In the genomic region with DNA sequence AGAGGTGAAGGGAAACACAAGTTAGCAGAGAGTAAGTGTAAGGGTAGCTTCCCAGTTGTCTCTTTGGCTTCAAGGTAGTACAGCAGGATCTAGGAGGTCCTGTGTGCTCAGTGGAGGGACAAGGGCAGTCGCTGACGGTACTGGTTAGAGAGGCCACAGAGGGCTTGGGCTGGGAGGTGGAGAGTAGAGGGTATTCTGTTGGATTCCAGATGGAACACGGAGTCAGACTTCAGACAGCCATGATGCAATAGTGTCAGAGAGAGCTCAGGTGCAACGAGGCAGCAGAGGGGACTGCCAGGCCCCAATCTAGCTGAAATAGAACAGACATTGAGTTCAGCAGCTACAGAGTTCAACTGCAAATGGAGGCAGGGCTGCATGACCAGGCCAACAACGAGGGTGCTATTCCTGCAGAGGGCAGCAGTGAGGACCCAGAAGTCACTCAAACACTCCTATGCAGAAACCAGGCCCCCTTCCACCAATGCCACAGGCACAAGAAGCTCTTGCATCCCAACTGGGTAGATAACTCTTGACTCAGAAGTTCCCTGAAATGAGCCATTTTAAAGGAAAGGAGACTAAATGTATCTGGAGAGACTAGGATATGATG, we compare ENCODE assay signal across 9 cellular contexts.
DNase-seq lines count a peak whose midpoint lies in the region; ATAC-seq and TF ChIP-seq lines count a peak whose summit lies in the region.
"Had no signal": no experiment of that assay in that cellular context is flagged by ENCODE, and none has a peak within 500 bp of the region (broad histone marks: within the 10 kb centered on the region; RNA-seq: fewer than 3 reads in every experiment).

No MANE protein-coding gene starts in this region.

- no peaks in the 10 kb centered on the region for H3K27me3 ChIP-seq in esophagus muscularis mucosa
- no peaks in the 10 kb centered on the region for H3K27me3 ChIP-seq in ovary

- no peaks in the 10 kb centered on the region for H3K36me3 ChIP-seq in esophagus muscularis mucosa
- no peaks in the 10 kb centered on the region for H3K36me3 ChIP-seq in ovary

- H3K27ac ChIP-seq in esophagus muscularis mucosa (replicated peaks in 1 of 4) (no peak overlapping the region), coronary artery (no peak overlapping the region), ovary (no peak overlapping the region)

- intact Hi-C loops in esophagus muscularis mucosa (cut with DNase I) = no loop called here
- intact Hi-C loops in ovary (cut with DNase I) = no loop called here

- TF ChIP-seq EP300 in esophagus muscularis mucosa (IDR thresholded peaks at IDR 0.05) (no peak), ovary (IDR thresholded peaks at IDR 0.05) (no peak)

- ATAC-seq in GM19351 (IDR thresholded peaks at IDR 0.05; ENCODE audit: unreplicated experiment) (peak; percentile 85), GM18858 (IDR thresholded peaks at IDR 0.05; ENCODE audit: unreplicated experiment) (no peak)
- ATAC-seq: activated T-helper 17 cell treated with anti-CD3 and anti-CD28 coated beads, Interleukin-2, amount 50 U/mL, for 72 hours had no signal

- TF ChIP-seq CTCF in esophagus muscularis mucosa (IDR thresholded peaks at IDR 0.05) (no peak), coronary artery (IDR thresholded peaks at IDR 0.05) (no peak), ovary (IDR thresholded peaks at IDR 0.05) (no peak)

- H3K4me1 ChIP-seq in esophagus muscularis mucosa = peaks cover 0 to 3% (median 0%) of the 10 kb centered on the region in 4 donors
- no peaks in the 10 kb centered on the region for H3K4me1 ChIP-seq in ovary (ENCODE audit: insufficient read depth)

- H3K4me3 ChIP-seq in Jurkat, Clone E6-1 (ENCODE audit: low read length) = no peak overlapping the region
- H3K4me3 ChIP-seq in esophagus muscularis mucosa (no peak overlapping the region), coronary artery (no peak overlapping the region), ovary (no peak overlapping the region)

- WGBS in esophagus muscularis mucosa = 71% methylated on average over 5 of the region's 5 CpGs
- WGBS in ovary, 3 donors = 53 to 63% (median 56%) methylated on average over 5 of the region's 5 CpGs

- DNase-seq in D341Med (ENCODE audit: low spot score) (peak; percentile 56), esophagus muscularis mucosa (ENCODE audit: extremely low spot score) (peak; percentile 89), coronary artery (ENCODE audit: low spot score) (no peak), ovary (no peak), NCI-H446 (lab: John Stamatoyannopoulos, UW) (no peak)
- DNase-seq in Jurkat, Clone E6-1 (ENCODE audit: low read depth, low spot score) = peak; percentile 11

- no peak for TF ChIP-seq POLR2A in esophagus muscularis mucosa (IDR thresholded peaks at IDR 0.05; ENCODE audit: low read depth)
- no peak for TF ChIP-seq POLR2A in ovary (IDR thresholded peaks at IDR 0.05)

- H3K9me3 ChIP-seq in esophagus muscularis mucosa = no peaks in the 10 kb centered on the region
- H3K9me3 ChIP-seq in ovary = no peaks in the 10 kb centered on the region

Comparison
In these comparisons a context has a peak if more than half of its experiments do, and no peak if none do; other contexts are left out.
1. DNase-seq: peak in D341Med (single experiment), Jurkat, Clone E6-1 (single experiment) and esophagus muscularis mucosa (single experiment); none in coronary artery (single experiment), ovary (0 of 5) and NCI-H446 (0 of 2).